1 cellular context compared by ENCODE assay signal in the genomic region with DNA sequence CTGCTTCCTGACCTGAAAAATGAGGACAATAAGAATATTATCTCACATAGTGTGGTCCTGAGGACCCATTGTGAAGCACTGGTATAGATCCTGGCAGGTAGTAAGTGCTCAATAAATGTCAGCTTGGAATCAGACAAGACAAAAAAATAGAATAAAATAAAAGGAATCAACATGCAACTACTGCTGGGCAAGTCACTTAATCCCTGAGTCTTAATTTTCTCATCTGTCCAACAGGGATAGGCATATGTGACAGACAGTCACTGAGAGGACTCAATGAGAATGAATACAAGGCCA.
TF ChIP-seq lines count a peak whose summit lies in the region.

No MANE protein-coding gene starts in this region.

TF ChIP-seq in K562, 482 proteins besides CTCF, POLR2A, EP300 and RAD21:
- TF ChIP-seq, protein P1, sequence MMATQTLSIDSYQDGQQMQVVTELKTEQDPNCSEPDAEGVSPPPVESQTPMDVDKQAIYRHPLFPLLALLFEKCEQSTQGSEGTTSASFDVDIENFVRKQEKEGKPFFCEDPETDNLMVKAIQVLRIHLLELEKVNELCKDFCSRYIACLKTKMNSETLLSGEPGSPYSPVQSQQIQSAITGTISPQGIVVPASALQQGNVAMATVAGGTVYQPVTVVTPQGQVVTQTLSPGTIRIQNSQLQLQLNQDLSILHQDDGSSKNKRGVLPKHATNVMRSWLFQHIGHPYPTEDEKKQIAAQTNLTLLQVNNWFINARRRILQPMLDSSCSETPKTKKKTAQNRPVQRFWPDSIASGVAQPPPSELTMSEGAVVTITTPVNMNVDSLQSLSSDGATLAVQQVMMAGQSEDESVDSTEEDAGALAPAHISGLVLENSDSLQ (IDR thresholded peaks at IDR 0.05) = 0 out of 2 replicates have a peak, but pooled peaks have one; percentile 7
- no peak for TF ChIP-seq SMARCA4 (IDR thresholded peaks at IDR 0.05)
